12 cellular contexts compared by ENCODE assay signal in the genomic region with DNA sequence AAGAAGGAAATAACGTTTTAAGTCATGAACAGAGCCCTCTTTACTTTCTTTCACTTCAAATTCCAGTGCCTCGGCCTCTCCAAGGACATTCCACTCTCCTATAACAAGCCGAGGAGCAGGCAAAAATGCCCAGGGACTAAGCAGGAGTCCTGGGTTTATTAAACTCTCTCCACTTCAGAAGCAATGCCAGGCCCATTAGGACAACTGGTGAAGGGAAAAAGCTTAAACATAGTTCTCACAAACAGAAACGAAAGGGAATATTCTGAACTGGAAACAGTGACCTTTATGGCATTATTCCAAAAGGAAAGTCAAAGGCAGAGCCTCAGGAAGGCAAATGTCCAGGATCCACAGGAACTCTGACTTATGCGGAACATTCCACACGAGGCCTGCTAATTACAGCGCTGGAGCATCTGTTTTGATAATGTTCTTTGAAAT. TPM values are rescaled to one million over a fixed set of nuclear protein-coding genes. Genes with fewer than 3 reads are reported as not detected.
DNase-seq lines count a peak whose midpoint lies in the region; ATAC-seq and TF ChIP-seq lines count a peak whose summit lies in the region.
"Had no signal": no experiment of that assay in that cellular context is flagged by ENCODE, and none has a peak within 500 bp of the region (broad histone marks: within the 10 kb centered on the region; RNA-seq: fewer than 3 reads in every experiment).

No MANE protein-coding gene starts in this region.

- no peaks in the 10 kb centered on the region for H3K27me3 Mint-ChIP-seq in GM23338 (ENCODE audit: insufficient read depth, low read depth, poor library complexity)
- H3K27me3 Mint-ChIP-seq in T-helper 2 cell treated with Interferon-gamma antibody and Interleukin-4, amounts not matched to agents 5 μg/mL and 100 μg/mL, for 36 hours (ENCODE audit: low read depth) = peaks cover 31% of the 10 kb centered on the region
- H3K27me3 Mint-ChIP-seq in natural killer cell treated with Interleukin-12 subunit alpha and Interleukin-12 subunit beta and Interleukin-15 and Interleukin-18, amount 100 ng/mL, for 72 hours = peaks cover 0 to 3% of the 10 kb centered on the region in 2 donors

- DNase-seq in GM23338 (ENCODE audit: low spot score) = no peak
- DNase-seq in left lung = no peak
- DNase-seq in NCI-H128 (lab: John Stamatoyannopoulos, UW; ENCODE audit: unreplicated experiment) = no peak
- no peak for DNase-seq in T-helper 2 cell treated with Interferon-gamma antibody and Interleukin-4, amounts not matched to agents 5 μg/mL and 100 μg/mL, for 36 hours (ENCODE audit: low spot score)
- DNase-seq in natural killer cell treated with Interleukin-12 subunit alpha and Interleukin-12 subunit beta and Interleukin-15 and Interleukin-18, amount 100 ng/mL, for 72 hours (ENCODE audit: low spot score) = no peak
- DNase-seq: activated CD4-positive, alpha-beta T cell treated with anti-CD3 and anti-CD28 coated beads for 1 hour; CD8-positive, alpha-beta memory T cell; NCI-H1092 treated with DMSO at 0.1 percent for 48 hours; stimulated activated CD4-positive, alpha-beta T cell treated with anti-CD3 and anti-CD28 coated beads, Interleukin-4, amount 100 ng/mL, for 24 hours had no signal

- no peaks in the 10 kb centered on the region for H3K9me2 ChIP-seq in GM23338 (ENCODE audit: insufficient read depth)

- ATAC-seq in GM23338 (no peak), left lung (peak; percentile 64), GM18517 (IDR thresholded peaks at IDR 0.05; ENCODE audit: unreplicated experiment) (no peak)
- ATAC-seq in natural killer cell treated with Interleukin-12 subunit alpha and Interleukin-12 subunit beta and Interleukin-15 and Interleukin-18, amount 100 ng/mL, for 72 hours = no peak

- no peaks in the 10 kb centered on the region for H3K9me3 Mint-ChIP-seq in GM23338
- no peaks in the 10 kb centered on the region for H3K9me3 Mint-ChIP-seq in T-helper 2 cell treated with Interferon-gamma antibody and Interleukin-4, amounts not matched to agents 5 μg/mL and 100 μg/mL, for 36 hours
- H3K9me3 Mint-ChIP-seq in natural killer cell treated with Interleukin-12 subunit alpha and Interleukin-12 subunit beta and Interleukin-15 and Interleukin-18, amount 100 ng/mL, for 72 hours = no peaks in the 10 kb centered on the region
- H3K9me3 Mint-ChIP-seq: CD8-positive, alpha-beta memory T cell had no signal

- no peak overlapping the region for H3K4me3 Mint-ChIP-seq in GM23338
- no peak overlapping the region for H3K4me3 Mint-ChIP-seq in T-helper 2 cell treated with Interferon-gamma antibody and Interleukin-4, amounts not matched to agents 5 μg/mL and 100 μg/mL, for 36 hours
- H3K4me3 Mint-ChIP-seq in natural killer cell treated with Interleukin-12 subunit alpha and Interleukin-12 subunit beta and Interleukin-15 and Interleukin-18, amount 100 ng/mL, for 72 hours = no peak overlapping the region
- H3K4me3 Mint-ChIP-seq: CD8-positive, alpha-beta memory T cell had no signal

- H3K4me1 ChIP-seq in GM23338 (ENCODE audit: insufficient read depth) (peaks cover 8% of the 10 kb centered on the region; the same call in 1 of the 2 replicates), duodenal mucosa (ENCODE audit: control insufficient read depth in 1 of 2, insufficient read depth in 2 of 2, low read length in 2 of 2) (peaks cover 16 to 22% of the 10 kb centered on the region in 2 donors), left lung (peaks cover 4 to 23% of the 10 kb centered on the region in 2 donors), skeletal muscle satellite cell (ENCODE audit: control insufficient read depth, insufficient read depth, low read length) (peaks cover 7% of the 10 kb centered on the region)

- no peaks in the 10 kb centered on the region for H4K20me1 ChIP-seq in GM23338 (replicated peaks; ENCODE audit: insufficient read depth)

- H3K4me1 Mint-ChIP-seq in GM23338 = peaks cover 7% of the 10 kb centered on the region; the same call in 2 of the 3 replicates
- H3K4me1 Mint-ChIP-seq in T-helper 2 cell treated with Interferon-gamma antibody and Interleukin-4, amounts not matched to agents 5 μg/mL and 100 μg/mL, for 36 hours (ENCODE audit: low read depth) = peaks cover 20% of the 10 kb centered on the region
- peaks cover 6% of the 10 kb centered on the region in 2 donors for H3K4me1 Mint-ChIP-seq in natural killer cell treated with Interleukin-12 subunit alpha and Interleukin-12 subunit beta and Interleukin-15 and Interleukin-18, amount 100 ng/mL, for 72 hours (ENCODE audit: low read depth in 2 of 2)

- H3K4me3 ChIP-seq in GM23338 (no peak overlapping the region), duodenal mucosa (ENCODE audit: low read depth in 1 of 2, low read length in 2 of 2) (no peak overlapping the region), left lung (no peak overlapping the region), skeletal muscle satellite cell (ENCODE audit: low read length) (no peak overlapping the region)

- H3K27me3 ChIP-seq in GM23338 (ENCODE audit: insufficient read depth) (no peaks in the 10 kb centered on the region), duodenal mucosa (ENCODE audit: control insufficient read depth in 1 of 2, insufficient read depth in 2 of 2, low read length in 2 of 2) (no peaks in the 10 kb centered on the region), left lung (no peaks in the 10 kb centered on the region), skeletal muscle satellite cell (ENCODE audit: control insufficient read depth, insufficient read depth, low read length) (peaks cover 4% of the 10 kb centered on the region)

- H3K27ac ChIP-seq in GM23338 (ENCODE audit: low read depth) = no peak overlapping the region
- peak overlapping the region; percentile 37 for H3K27ac ChIP-seq in duodenal mucosa (ENCODE audit: low read depth, low read length)
- peak overlapping the region; percentile 78 to 80 for H3K27ac ChIP-seq in left lung

- H3K9ac ChIP-seq in duodenal mucosa (ENCODE audit: low read depth in 1 of 2, low read length in 2 of 2) = no peak overlapping the region
- no peak overlapping the region for H3K9ac ChIP-seq in skeletal muscle satellite cell (ENCODE audit: low read depth, low read length)

- intact Hi-C loops in left lung (cut with DNase I) = no loop called here

- no peaks in the 10 kb centered on the region for H3F3A ChIP-seq in GM23338 (replicated peaks; ENCODE audit: low read depth)

- H3K9me3 ChIP-seq in duodenal mucosa (ENCODE audit: control insufficient read depth in 1 of 2, low read length in 2 of 2) (no peaks in the 10 kb centered on the region), left lung (no peaks in the 10 kb centered on the region), skeletal muscle satellite cell (replicated peaks; ENCODE audit: low read length) (no peaks in the 10 kb centered on the region)

- no peaks in the 10 kb centered on the region for H3K36me3 Mint-ChIP-seq in GM23338 (ENCODE audit: low read depth)
- H3K36me3 Mint-ChIP-seq in T-helper 2 cell treated with Interferon-gamma antibody and Interleukin-4, amounts not matched to agents 5 μg/mL and 100 μg/mL, for 36 hours (ENCODE audit: low read depth) = no peaks in the 10 kb centered on the region
- H3K36me3 Mint-ChIP-seq in natural killer cell treated with Interleukin-12 subunit alpha and Interleukin-12 subunit beta and Interleukin-15 and Interleukin-18, amount 100 ng/mL, for 72 hours = no peaks in the 10 kb centered on the region

- H3K4me2 ChIP-seq in GM23338 = no peak overlapping the region
- peak overlapping the region; percentile 39 for H3K4me2 ChIP-seq in skeletal muscle satellite cell (ENCODE audit: low read length)

- no peak for TF ChIP-seq CTCF in GM23338 (conservative IDR thresholded peaks at IDR 0.05; ENCODE audit: low read depth in 2 of 2)
- TF ChIP-seq CTCF in left lung (IDR thresholded peaks at IDR 0.05) = no peak

- H2AFZ ChIP-seq in GM23338 = 0 out of 2 replicates have a peak overlapping the region, but pooled peaks have one; percentile 23

- H3K27ac Mint-ChIP-seq in GM23338 = no peak overlapping the region
- no peak overlapping the region for H3K27ac Mint-ChIP-seq in T-helper 2 cell treated with Interferon-gamma antibody and Interleukin-4, amounts not matched to agents 5 μg/mL and 100 μg/mL, for 36 hours
- H3K27ac Mint-ChIP-seq in natural killer cell treated with Interleukin-12 subunit alpha and Interleukin-12 subunit beta and Interleukin-15 and Interleukin-18, amount 100 ng/mL, for 72 hours = no peak overlapping the region

- H3K36me3 ChIP-seq in GM23338 (ENCODE audit: insufficient read depth) (no peaks in the 10 kb centered on the region), duodenal mucosa (ENCODE audit: control insufficient read depth in 1 of 2, insufficient read depth in 2 of 2, low read length in 2 of 2) (no peaks in the 10 kb centered on the region), left lung (no peaks in the 10 kb centered on the region), skeletal muscle satellite cell (ENCODE audit: insufficient read depth, low read length) (no peaks in the 10 kb centered on the region)

- no peaks in the 10 kb centered on the region for H3K79me2 ChIP-seq in GM23338 (replicated peaks; ENCODE audit: insufficient read depth)

TF ChIP-seq in GM23338, 12 proteins besides CTCF, POLR2A, EP300 and RAD21 (continues in another document):
- TF ChIP-seq JUNB (IDR thresholded peaks at IDR 0.05; ENCODE audit: unreplicated experiment) (no peak), ZNF114 (CRISPR knock-in tag; IDR thresholded peaks at IDR 0.05) (no peak), STAT1 (IDR thresholded peaks at IDR 0.05; ENCODE audit: unreplicated experiment) (no peak)

RNA-seq across cellular contexts. Expression of gene MED4, which starts 30.9 kb away (rescaled TPM):
- total RNA-seq in GM23338 (2014; rRNA removed; shearing (Covaris generic)) = 29.0 and 38.8 TPM in 2 replicates
- 80.6 and 92.5 TPM in 2 replicates for polyA plus RNA-seq in GM23338 (2016; fragmentation: Nextera tagmentation; extraction: Ambion mirVana)
- total RNA-seq in left lung = 10 to 100 TPM; 41.1 to 45.2 TPM
- 14.6 and 19.0 TPM in 2 replicates for total RNA-seq in skeletal muscle satellite cell (2012; rRNA removed)
- total RNA-seq in natural killer cell treated with Interleukin-12 subunit alpha and Interleukin-12 subunit beta and Interleukin-15 and Interleukin-18, amount 100 ng/mL, for 72 hours = 10 to 100 TPM; 50.2 to 56.5 TPM
